Comparison of ENCODE assay signal across 19 cellular contexts in genomic region chr16:83453977-83454376, GRCh38.
DNase-seq lines count a peak whose midpoint lies in the region; ATAC-seq and TF ChIP-seq lines count a peak whose summit lies in the region.
"Had no signal": no experiment of that assay in that cellular context is flagged by ENCODE, and none has a peak within 500 bp of the region (broad histone marks: within the 10 kb centered on the region; RNA-seq: fewer than 3 reads in every experiment).

No MANE protein-coding gene starts in this region.

- DNase-seq in foreskin keratinocyte = no peak
- DNase-seq in dedifferentiated amniotic fluid mesenchymal stem cell (ENCODE audit: extremely low spot score) = no peak
- no peak for DNase-seq in ascending aorta (ENCODE audit: low spot score in 2 of 2)
- DNase-seq in midbrain (lab: John Stamatoyannopoulos, UW) = no peak
- no peak for DNase-seq in lower lobe of right lung
- DNase-seq: activated CD4-positive, alpha-beta memory T cell treated with anti-CD3 and anti-CD28 coated beads, Interleukin-2, amount 10 ng/mL, durations not matched to agents 7 days and 5 days; activated naive CD8-positive, alpha-beta T cell treated with anti-CD3 and anti-CD28 coated beads, Interleukin-2, amount 10 ng/mL, durations not matched to agents 7 days and 5 days; activated T-cell treated with anti-CD3 and anti-CD28 coated beads, Interleukin-2, amount 50 U/mL, for 48 hours; Calu3; NCI-H1417; NCI-H226; posterior cingulate gyrus; T-helper 1 cell had no signal

- H3K4me1 ChIP-seq in foreskin keratinocyte = no peaks in the 10 kb centered on the region
- no peaks in the 10 kb centered on the region for H3K4me1 ChIP-seq in ascending aorta
- no peaks in the 10 kb centered on the region for H3K4me1 ChIP-seq in lower lobe of right lung

- H3K27ac ChIP-seq in foreskin keratinocyte (no peak overlapping the region), ascending aorta (no peak overlapping the region), lower lobe of right lung (no peak overlapping the region)
- H3K27ac ChIP-seq: skin epidermis, VCaP had no signal

- H3K4me3 ChIP-seq in ascending aorta (no peak overlapping the region), lower lobe of right lung (no peak overlapping the region)
- H3K4me3 ChIP-seq: skin epidermis had no signal

- H3K27me3 ChIP-seq in foreskin keratinocyte (no peaks in the 10 kb centered on the region), ascending aorta (no peaks in the 10 kb centered on the region), lower lobe of right lung (ENCODE audit: low read depth) (no peaks in the 10 kb centered on the region)

- intact Hi-C loops in ascending aorta (cut with DNase I) (no loop called here), lower lobe of right lung (cut with DNase I) (no loop called here)

- ATAC-seq in GM19025 (IDR thresholded peaks at IDR 0.05; ENCODE audit: low read depth, unreplicated experiment) (peak; percentile 42), GM21619 (IDR thresholded peaks at IDR 0.05; ENCODE audit: unreplicated experiment) (peak; percentile 63), HG03066 (IDR thresholded peaks at IDR 0.05; ENCODE audit: low read depth, unreplicated experiment) (peak; percentile 51), foreskin keratinocyte (peak; percentile 21), lower lobe of right lung (no peak)
- ATAC-seq: Right ventricle myocardium inferior had no signal

- H3K9me3 ChIP-seq in ascending aorta = no peaks in the 10 kb centered on the region
- no peaks in the 10 kb centered on the region for H3K9me3 ChIP-seq in lower lobe of right lung

- H3K36me3 ChIP-seq in ascending aorta (no peaks in the 10 kb centered on the region), lower lobe of right lung (no peaks in the 10 kb centered on the region)

- TF ChIP-seq CTCF in foreskin keratinocyte (conservative IDR thresholded peaks at IDR 0.05) = no peak
- no peak for TF ChIP-seq CTCF in ascending aorta (IDR thresholded peaks at IDR 0.05)
- TF ChIP-seq CTCF in lower lobe of right lung (IDR thresholded peaks at IDR 0.05) = no peak

Comparison
In these comparisons a context has a peak if more than half of its experiments do, and no peak if none do; other contexts are left out.
1. ATAC-seq: peak in GM19025 (single experiment), GM21619 (single experiment), HG03066 (single experiment) and foreskin keratinocyte (single experiment); none in lower lobe of right lung (0 of 2).